ENCODE assay signal across 17 cellular contexts in genomic region chr14:61268797-61269196, GRCh38. TPM values are rescaled to one million over a fixed set of nuclear protein-coding genes. Genes with fewer than 3 reads are reported as not detected.
"Had no signal": no experiment of that assay in that cellular context is flagged by ENCODE, and none has a peak within 500 bp of the region (broad histone marks: within the 10 kb centered on the region; RNA-seq: fewer than 3 reads in every experiment).

No MANE protein-coding gene starts in this region.

- H3K4me3 Mint-ChIP-seq: activated B cell treated with CpG ODN at 0.5 μM for 24 hours; activated CD4-positive, alpha-beta T cell treated with anti-CD3 and anti-CD28 coated beads, Interleukin-2, amount 10 ng/mL, durations not matched to agents 24 days and 14 days; activated CD8-positive, alpha-beta memory T cell treated with anti-CD3 and anti-CD28 coated beads, Interleukin-2, amount 10 ng/mL, durations not matched to agents 7 days and 5 days; activated naive CD8-positive, alpha-beta T cell treated with anti-CD3 and anti-CD28 coated beads, Interleukin-2, amount 50 U/mL, for 24 hours; activated T-cell treated with anti-CD3 and anti-CD28 coated beads, Interleukin-2, amount 50 U/mL, for 24 hours had no signal

- H3K27me3 ChIP-seq: ascending aorta, body of pancreas, SJSA1 had no signal

- H3K27ac Mint-ChIP-seq: activated B cell treated with CpG ODN at 0.5 μM for 24 hours; activated CD4-positive, alpha-beta T cell treated with anti-CD3 and anti-CD28 coated beads, Interleukin-2, amount 10 ng/mL, durations not matched to agents 24 days and 14 days; activated CD8-positive, alpha-beta memory T cell treated with anti-CD3 and anti-CD28 coated beads, Interleukin-2, amount 10 ng/mL, durations not matched to agents 7 days and 5 days; activated naive CD4-positive, alpha-beta T cell treated with anti-CD3 and anti-CD28 coated beads, Interleukin-2, amount 50 U/mL, for 72 hours; activated naive CD8-positive, alpha-beta T cell treated with anti-CD3 and anti-CD28 coated beads, Interleukin-2, amount 50 U/mL, for 24 hours; activated T-cell treated with anti-CD3 and anti-CD28 coated beads, Interleukin-2, amount 50 U/mL, for 24 hours; T-helper 17 cell had no signal

- H3K36me3 Mint-ChIP-seq: activated CD8-positive, alpha-beta memory T cell treated with anti-CD3 and anti-CD28 coated beads, Interleukin-2, amount 10 ng/mL, durations not matched to agents 7 days and 5 days; activated naive CD4-positive, alpha-beta T cell treated with anti-CD3 and anti-CD28 coated beads, Interleukin-2, amount 50 U/mL, for 72 hours had no signal

- DNase-seq: activated B cell treated with CpG ODN at 0.5 μM for 24 hours; activated CD4-positive, alpha-beta T cell treated with anti-CD3 and anti-CD28 coated beads for 1 hour; activated CD4-positive, alpha-beta T cell treated with anti-CD3 and anti-CD28 coated beads, Interleukin-2, amount 10 ng/mL, durations not matched to agents 24 days and 14 days; activated CD4-positive, alpha-beta T cell treated with anti-CD3 and anti-CD28 coated beads, Interleukin-2, amount 50 U/mL, for 48 hours; activated CD8-positive, alpha-beta memory T cell treated with anti-CD3 and anti-CD28 coated beads, Interleukin-2, amount 10 ng/mL, durations not matched to agents 7 days and 5 days; activated effector memory CD4-positive, alpha-beta T cell treated with anti-CD3 and anti-CD28 coated beads, Interleukin-2, amount 50 U/mL, for 16 hours; activated naive CD4-positive, alpha-beta T cell treated with Interleukin-2 at 50 U/mL for 16 hours; activated naive CD8-positive, alpha-beta T cell treated with anti-CD3 and anti-CD28 coated beads, Interleukin-2, amount 50 U/mL, for 24 hours; activated T-cell treated with anti-CD3 and anti-CD28 coated beads, Interleukin-2, amount 50 U/mL, for 24 hours; body of pancreas; NK-92 treated with Interleukin-12 subunit alpha and Interleukin-12 subunit beta, amount 100 ng/mL, for 24 hours; T-helper 17 cell; T-helper 9 cell had no signal

- H3K4me1 ChIP-seq: ascending aorta, body of pancreas, SJSA1 had no signal

- H3K9ac ChIP-seq: KMS-11 had no signal

- H3K4me3 ChIP-seq: body of pancreas, SJSA1 had no signal

- H3K27ac ChIP-seq: body of pancreas, KMS-11, SJSA1 had no signal

- H3K9me3 Mint-ChIP-seq: activated B cell treated with CpG ODN at 0.5 μM for 24 hours; activated CD4-positive, alpha-beta T cell treated with anti-CD3 and anti-CD28 coated beads, Interleukin-2, amount 10 ng/mL, durations not matched to agents 24 days and 14 days; activated naive CD4-positive, alpha-beta T cell treated with anti-CD3 and anti-CD28 coated beads, Interleukin-2, amount 50 U/mL, for 72 hours; activated naive CD8-positive, alpha-beta T cell treated with anti-CD3 and anti-CD28 coated beads, Interleukin-2, amount 50 U/mL, for 24 hours; activated T-cell treated with anti-CD3 and anti-CD28 coated beads, Interleukin-2, amount 50 U/mL, for 24 hours had no signal

- H3K36me3 ChIP-seq: ascending aorta, SJSA1 had no signal

- H3K9me3 ChIP-seq: ascending aorta, body of pancreas, SJSA1 had no signal

- H3K4me2 ChIP-seq: KMS-11 had no signal

RNA-seq across cellular contexts. Expression of gene TMEM30B, which starts 12.3 kb away (rescaled TPM):
- total RNA-seq: activated B cell treated with CpG ODN at 0.5 μM for 24 hours, SJSA1 had no signal
